Comparison of ENCODE assay signal across 10 cellular contexts in the genomic region with DNA sequence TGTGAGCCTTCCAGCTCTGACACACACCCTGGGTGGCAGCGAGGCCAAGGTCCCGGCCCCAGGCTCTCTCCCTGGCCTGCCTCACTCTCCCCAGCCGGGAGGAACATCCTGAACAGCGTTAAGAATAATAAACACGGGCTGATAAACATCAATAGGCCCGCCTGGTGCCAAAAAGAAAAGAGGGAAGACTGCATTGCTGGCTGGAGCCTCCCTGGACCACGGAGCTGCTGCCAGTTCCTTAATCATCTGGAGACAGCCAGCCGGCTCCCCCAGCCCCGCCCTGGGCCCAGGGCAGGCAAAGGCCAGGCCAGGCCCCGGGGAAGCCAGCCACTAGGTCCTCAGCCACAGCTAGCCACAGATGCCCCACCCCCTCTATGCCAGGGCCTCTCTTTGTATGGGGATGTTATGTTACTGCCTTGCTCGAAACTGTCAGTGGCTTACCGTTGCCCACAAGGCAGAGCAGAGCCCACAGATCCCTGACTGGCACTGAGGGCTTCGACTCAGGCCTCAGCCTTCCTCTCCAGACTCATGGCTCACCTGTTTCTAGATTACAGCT.
A peak's percentile ranks its signal among the peaks of the same experiment; 100 is the strongest.
DNase-seq lines count a peak whose midpoint lies in the region; ATAC-seq and TF ChIP-seq lines count a peak whose summit lies in the region.
"Had no signal": no experiment of that assay in that cellular context is flagged by ENCODE, and none has a peak within 500 bp of the region (broad histone marks: within the 10 kb centered on the region; RNA-seq: fewer than 3 reads in every experiment).

No MANE protein-coding gene starts in this region.

- H3K4me3 ChIP-seq in lower leg skin (ENCODE audit: low read depth, poor library complexity, severe bottlenecking) (no peak overlapping the region), urinary bladder (ENCODE audit: low read depth, low read length) (no peak overlapping the region)

- TF ChIP-seq POLR2A in lower leg skin (IDR thresholded peaks at IDR 0.05) = no peak

- peaks cover 5% of the 10 kb centered on the region for H3K9me3 Mint-ChIP-seq in MCF 10A (ENCODE audit: unreplicated experiment)

- no peaks in the 10 kb centered on the region for H3K36me3 ChIP-seq in urinary bladder (ENCODE audit: insufficient read depth)

- DNase-seq in M059J (ENCODE audit: low read depth) = peak; percentile 96
- DNase-seq in MCF 10A (ENCODE audit: unreplicated experiment) = peak; percentile 51
- DNase-seq in lower leg skin (ENCODE audit: low spot score in 2 of 2) = peak; percentile 62 to 90
- no peak for DNase-seq in GM13976 (ENCODE audit: low spot score)
- DNase-seq: activated CD4-positive, CD25-positive, alpha-beta regulatory T cell treated with anti-CD3 and anti-CD28 coated beads, Interleukin-2, amount 50 U/mL, for 72 hours; NCI-H2171 had no signal

- POLR2A ChIA-PET in MCF 10A (lab: Yijun Ruan, JAX) = interaction anchor here (0.6 kb wide), 1 partner anchor 720 kb away, joined by 3 read pairs; no protein-coding TSS in a partner anchor

- CTCF ChIA-PET in MCF 10A (lab: Yijun Ruan, JAX) = interaction anchor here (0.6 to 0.9 kb wide), 5 partner anchors 10 to 180 kb away, joined by 3 to 4 read pairs (median 3); no protein-coding TSS in a partner anchor

- no peak overlapping the region for H3K4me3 Mint-ChIP-seq in MCF 10A (ENCODE audit: unreplicated experiment)

- peaks cover 2% of the 10 kb centered on the region for H3K4me1 ChIP-seq in urinary bladder (ENCODE audit: insufficient read depth)

- ATAC-seq in GM18858 (IDR thresholded peaks at IDR 0.05; ENCODE audit: unreplicated experiment) (no peak), GM19324 (IDR thresholded peaks at IDR 0.05; ENCODE audit: low FRiP score, unreplicated experiment) (no peak), GM21367 (IDR thresholded peaks at IDR 0.05; ENCODE audit: unreplicated experiment) (no peak)

- H3K27me3 Mint-ChIP-seq in MCF 10A (ENCODE audit: insufficient read depth, unreplicated experiment) = peaks cover 7% of the 10 kb centered on the region

- no peaks in the 10 kb centered on the region for H3K36me3 Mint-ChIP-seq in MCF 10A (ENCODE audit: insufficient read depth, unreplicated experiment)

- peaks cover 14% of the 10 kb centered on the region for H3K4me1 Mint-ChIP-seq in MCF 10A (ENCODE audit: insufficient read depth, unreplicated experiment)

- TF ChIP-seq CTCF in MCF 10A (IDR thresholded peaks at IDR 0.05; ENCODE audit: unreplicated experiment) = no peak
- no peak for TF ChIP-seq CTCF in lower leg skin (IDR thresholded peaks at IDR 0.05)
- TF ChIP-seq CTCF in GM13976 (IDR thresholded peaks at IDR 0.05; ENCODE audit: borderline replicate concordance, control extremely low read depth, extremely low read depth, insufficient read depth, missing control alignments) = no peak

- in situ Hi-C loops in GM13976 (cut with MboI; ENCODE audit: low sequenced_read_pairs, unreplicated experiment) = no loop called here

- peak overlapping the region; percentile 12 for H3K27ac ChIP-seq in urinary bladder (ENCODE audit: low read depth)

- no TSS peak for BruUV-seq in MCF 10A (replicated peaks; lab: Mats Ljungman, UMichigan)

- 17 to 20% methylated on average over 13 of the region's 13 CpGs for WGBS in lower leg skin, 2 donors
- WGBS in urinary bladder = 17% methylated on average over 13 of the region's 13 CpGs

- intact Hi-C loops in MCF 10A (cut with micrococcal nuclease) = no loop called here
- intact Hi-C loops in lower leg skin (cut with DNase I; ENCODE audit: low total_unique reads) = no loop called here

- peak overlapping the region; percentile 16 for H3K27ac Mint-ChIP-seq in MCF 10A (ENCODE audit: low read depth, unreplicated experiment)
